1 cellular context compared by ENCODE assay signal in the genomic region with DNA sequence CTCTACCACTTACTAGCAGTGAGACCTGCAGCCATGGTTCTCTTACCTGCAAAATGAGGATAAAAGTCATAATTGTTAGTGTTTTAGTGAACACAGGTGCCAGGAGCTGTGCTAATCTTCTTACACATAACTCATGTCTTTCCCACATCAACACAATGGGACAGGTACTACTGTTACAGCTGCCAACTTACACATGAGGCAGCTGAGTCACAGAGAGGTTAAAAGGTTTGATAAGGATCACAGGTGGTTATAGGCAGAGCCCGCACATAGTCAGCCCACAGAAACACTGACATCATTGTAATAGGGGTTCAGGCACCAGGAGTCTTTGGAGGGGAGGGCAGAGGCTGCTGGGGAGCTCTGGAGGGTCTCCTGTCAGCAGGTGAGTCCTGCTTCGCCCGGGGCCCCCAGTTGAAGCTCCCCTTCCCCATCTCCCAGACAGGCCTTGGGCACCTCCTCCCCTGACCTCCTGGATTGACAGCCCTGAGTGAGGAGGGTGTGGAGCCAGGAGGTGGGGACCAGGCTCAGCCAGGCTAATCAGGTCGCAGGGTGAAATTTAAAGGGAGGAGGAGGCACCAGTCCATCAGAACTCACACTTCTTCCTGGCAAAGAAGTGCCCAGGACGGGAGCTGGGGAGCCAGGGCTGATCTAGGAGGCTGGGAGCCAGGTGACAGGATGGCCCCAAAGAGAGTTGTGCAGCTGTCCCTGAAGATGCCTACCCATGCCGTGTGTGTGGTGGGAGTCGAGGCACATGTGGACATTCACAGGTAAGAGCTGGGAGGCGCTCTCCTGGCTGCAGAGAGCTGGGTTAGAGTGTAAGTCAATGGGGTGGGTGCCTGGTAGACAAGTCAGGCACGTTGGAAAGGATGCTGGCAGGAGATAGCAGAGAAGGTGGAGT.
TF ChIP-seq lines count a peak whose summit lies in the region.

A gene with protein sequence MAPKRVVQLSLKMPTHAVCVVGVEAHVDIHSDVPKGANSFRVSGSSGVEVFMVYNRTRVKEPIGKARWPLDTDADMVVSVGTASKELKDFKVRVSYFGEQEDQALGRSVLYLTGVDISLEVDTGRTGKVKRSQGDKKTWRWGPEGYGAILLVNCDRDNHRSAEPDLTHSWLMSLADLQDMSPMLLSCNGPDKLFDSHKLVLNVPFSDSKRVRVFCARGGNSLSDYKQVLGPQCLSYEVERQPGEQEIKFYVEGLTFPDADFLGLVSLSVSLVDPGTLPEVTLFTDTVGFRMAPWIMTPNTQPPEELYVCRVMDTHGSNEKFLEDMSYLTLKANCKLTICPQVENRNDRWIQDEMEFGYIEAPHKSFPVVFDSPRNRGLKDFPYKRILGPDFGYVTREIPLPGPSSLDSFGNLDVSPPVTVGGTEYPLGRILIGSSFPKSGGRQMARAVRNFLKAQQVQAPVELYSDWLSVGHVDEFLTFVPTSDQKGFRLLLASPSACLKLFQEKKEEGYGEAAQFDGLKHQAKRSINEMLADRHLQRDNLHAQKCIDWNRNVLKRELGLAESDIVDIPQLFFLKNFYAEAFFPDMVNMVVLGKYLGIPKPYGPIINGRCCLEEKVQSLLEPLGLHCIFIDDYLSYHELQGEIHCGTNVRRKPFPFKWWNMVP (plus strand): TSS at position 583 of the 895 bp plus-strand sequence. CDS start 90 bp downstream, at position 673.

TF ChIP-seq in K562, 482 proteins besides CTCF, POLR2A, EP300 and RAD21:
- no peak for TF ChIP-seq FOSL1 (tag; conservative IDR thresholded peaks at IDR 0.05)
- TF ChIP-seq HMG20B (CRISPR knock-in tag; IDR thresholded peaks at IDR 0.05): no peak
- TF ChIP-seq, protein P1, sequence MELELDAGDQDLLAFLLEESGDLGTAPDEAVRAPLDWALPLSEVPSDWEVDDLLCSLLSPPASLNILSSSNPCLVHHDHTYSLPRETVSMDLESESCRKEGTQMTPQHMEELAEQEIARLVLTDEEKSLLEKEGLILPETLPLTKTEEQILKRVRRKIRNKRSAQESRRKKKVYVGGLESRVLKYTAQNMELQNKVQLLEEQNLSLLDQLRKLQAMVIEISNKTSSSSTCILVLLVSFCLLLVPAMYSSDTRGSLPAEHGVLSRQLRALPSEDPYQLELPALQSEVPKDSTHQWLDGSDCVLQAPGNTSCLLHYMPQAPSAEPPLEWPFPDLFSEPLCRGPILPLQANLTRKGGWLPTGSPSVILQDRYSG (tag; conservative IDR thresholded peaks at IDR 0.05; ENCODE audit: low read depth): no peak
- TF ChIP-seq FUS (optimal IDR thresholded peaks at IDR 0.05; ENCODE audit: low read depth, low read length): no peak
- TF ChIP-seq ZKSCAN1 (IDR thresholded peaks at IDR 0.05; ENCODE audit: low read depth, low read length): peak; percentile 66; the same call in 1 of the 2 replicates
